Comparison of ENCODE assay signal across 8 cellular contexts in genomic region chr10:15859865-15860691, GRCh38. TPM values are rescaled to one million over a fixed set of nuclear protein-coding genes. Genes with fewer than 3 reads are reported as not detected.
DNase-seq lines count a peak whose midpoint lies in the region; ATAC-seq and TF ChIP-seq lines count a peak whose summit lies in the region.

TSS of gene MINDY3 (minus strand) at chr10:15860507. CDS start at chr10:15860299, 208 bp downstream.

- CTCF ChIA-PET in Panc1 (lab: Charles Lee): no interaction called here

- peaks cover 35% of the 10 kb centered on the region for H3K4me1 Mint-ChIP-seq in activated T-cell treated with anti-CD3 and anti-CD28 coated beads, Interleukin-2, amount 50 U/mL, for 4 hours (ENCODE audit: low read depth)

- intact Hi-C loops in Panc1 (cut with micrococcal nuclease; ENCODE audit: unreplicated experiment): no loop called here
- intact Hi-C loops in esophagus squamous epithelium (cut with DNase I): no loop called here

- WGBS in esophagus squamous epithelium, 2 donors: 1 to 3% methylated on average over 21 to 30 of the region's 50 CpGs

- no peaks in the 10 kb centered on the region for H3K9me3 Mint-ChIP-seq in activated T-cell treated with anti-CD3 and anti-CD28 coated beads, Interleukin-2, amount 50 U/mL, for 4 hours

- H3K27ac ChIP-seq in Panc1 (ENCODE audit: low read length): peak within 1 kb of the TSS; percentile 88
- peak within 1 kb of the TSS; percentile 47 to 83 (median 76) for H3K27ac ChIP-seq in esophagus squamous epithelium

- BruUV-seq in Panc1 (replicated peaks; lab: Mats Ljungman, UMichigan): no TSS peak

- ATAC-seq in GM21515 (IDR thresholded peaks at IDR 0.05; ENCODE audit: unreplicated experiment): peak; percentile 95
- ATAC-seq in Panc1: peak; percentile 99
- peak; percentile 97 to 98 for ATAC-seq in activated T-cell treated with anti-CD3 and anti-CD28 coated beads, Interleukin-2, amount 50 U/mL, for 4 hours

- peaks cover 9% of the 10 kb centered on the region for H3K36me3 Mint-ChIP-seq in activated T-cell treated with anti-CD3 and anti-CD28 coated beads, Interleukin-2, amount 50 U/mL, for 4 hours (ENCODE audit: insufficient read depth)

- in situ Hi-C loops in Panc1 (cut with HindIII; ENCODE audit: low pct_unique_long_range_greater_than_20kb, low sequenced_read_pairs): no loop called here

- H3K9me3 ChIP-seq in Panc1 (ENCODE audit: control insufficient read depth, insufficient read depth, low read depth, low read length): peaks cover 3% of the 10 kb centered on the region; the same call in 1 of the 2 replicates
- H3K9me3 ChIP-seq in esophagus squamous epithelium: no peaks in the 10 kb centered on the region

- H3K4me1 ChIP-seq in Panc1 (ENCODE audit: control insufficient read depth, insufficient read depth, low read length) (peaks cover 18% of the 10 kb centered on the region), esophagus squamous epithelium (peaks cover 5 to 42% (median 15%) of the 10 kb centered on the region in 3 donors)

- H3K36me3 ChIP-seq in Panc1 (ENCODE audit: control insufficient read depth, insufficient read depth, low read length): no peaks in the 10 kb centered on the region
- H3K36me3 ChIP-seq in esophagus squamous epithelium: no peaks in the 10 kb centered on the region

- peak; percentile 84 for DNase-seq in DMS114 treated with DMSO at 0.1 percent for 48 hours (lab: John Stamatoyannopoulos, UW; ENCODE audit: unreplicated experiment)
- peak; percentile 62 for DNase-seq in HuH-7 (ENCODE audit: low spot score)
- peak; percentile 41 for DNase-seq in Panc1 (ENCODE audit: low read depth, low spot score)
- DNase-seq in activated T-cell treated with anti-CD3 and anti-CD28 coated beads, Interleukin-2, amount 50 U/mL, for 4 hours: peak; percentile 74
- peak; percentile 4 for DNase-seq in esophagus squamous epithelium (lab: John Stamatoyannopoulos, UW)
- peak; percentile 92 for DNase-seq in myocyte (ENCODE audit: low read depth)
- DNase-seq in stimulated activated CD8-positive, alpha-beta memory T cell treated with anti-CD3 and anti-CD28 coated beads, Interleukin-7, amount 100 ng/mL, for 4 hours (ENCODE audit: low read depth in 2 of 2): peak; percentile 74 to 77

- TF ChIP-seq CTCF in Panc1 (IDR thresholded peaks at IDR 0.05) (no peak), esophagus squamous epithelium (IDR thresholded peaks at IDR 0.05) (no peak)

- peak within 1 kb of the TSS; percentile 84 to 90 for H3K4me3 ChIP-seq in Panc1 (ENCODE audit: low read depth in 2 of 2, low read length in 2 of 2)
- H3K4me3 ChIP-seq in esophagus squamous epithelium: peak within 1 kb of the TSS; percentile 62 to 91 (median 83)

- POLR2A ChIA-PET in Panc1 (lab: Charles Lee): interaction anchor here (0.6 kb wide), 1 partner anchor 895 kb away, joined by 3 read pairs; no protein-coding TSS in a partner anchor

- H3K27me3 Mint-ChIP-seq in activated T-cell treated with anti-CD3 and anti-CD28 coated beads, Interleukin-2, amount 50 U/mL, for 4 hours (ENCODE audit: low read depth): peaks cover 21% of the 10 kb centered on the region

- TF ChIP-seq POLR2A in esophagus squamous epithelium (IDR thresholded peaks at IDR 0.05): peak in 1 of 4 donors; percentile 16

- peaks cover 9% of the 10 kb centered on the region for H3K27me3 ChIP-seq in Panc1 (ENCODE audit: control insufficient read depth, insufficient read depth, low read length)
- peaks cover 0 to 32% (median 0%) of the 10 kb centered on the region in 4 donors for H3K27me3 ChIP-seq in esophagus squamous epithelium

- H3K4me3 Mint-ChIP-seq in activated T-cell treated with anti-CD3 and anti-CD28 coated beads, Interleukin-2, amount 50 U/mL, for 4 hours: peak within 1 kb of the TSS; percentile 99

RNA-seq across cellular contexts. Expression of gene MINDY3, which starts in this region (rescaled TPM):
- total RNA-seq in Panc1 (2021; ENCODE audit: unreplicated experiment): 10.4 TPM
- polyA plus RNA-seq in Panc1 (2012; ENCODE audit: insufficient read length): 4.8 TPM
- total RNA-seq in activated T-cell treated with anti-CD3 and anti-CD28 coated beads, Interleukin-2, amount 50 U/mL, for 4 hours: 10 to 100 TPM; 17.5 to 18.0 (median 17.6) TPM
- total RNA-seq in esophagus squamous epithelium: 10 to 100 TPM in 3 of 4 donors, 1 to 10 TPM in 1; 9.5 to 25.0 (median 17.5) TPM
- 20.0 and 20.8 TPM in 2 replicates for total RNA-seq in myocyte
- polyA plus RNA-seq in myocyte (2012): 13.8 TPM

Comparison
In these comparisons a context has a peak if more than half of its experiments do, and no peak if none do; other contexts are left out.
1. Peak in every context shown above with its lines: DNase-seq, ATAC-seq, H3K4me3 ChIP-seq and H3K27ac ChIP-seq.
2. DNase-seq: peak in every context shown above with its lines; median percentile 92 in myocyte; 84 in DMS114 treated with DMSO at 0.1 percent for 48 hours; 76 in stimulated activated CD8-positive, alpha-beta memory T cell treated with anti-CD3 and anti-CD28 coated beads, Interleukin-7, amount 100 ng/mL, for 4 hours; 74 in activated T-cell treated with anti-CD3 and anti-CD28 coated beads, Interleukin-2, amount 50 U/mL, for 4 hours; 62 in HuH-7; 41 in Panc1; 4 in esophagus squamous epithelium.